25 cellular contexts compared by ENCODE assay signal in the genomic region with DNA sequence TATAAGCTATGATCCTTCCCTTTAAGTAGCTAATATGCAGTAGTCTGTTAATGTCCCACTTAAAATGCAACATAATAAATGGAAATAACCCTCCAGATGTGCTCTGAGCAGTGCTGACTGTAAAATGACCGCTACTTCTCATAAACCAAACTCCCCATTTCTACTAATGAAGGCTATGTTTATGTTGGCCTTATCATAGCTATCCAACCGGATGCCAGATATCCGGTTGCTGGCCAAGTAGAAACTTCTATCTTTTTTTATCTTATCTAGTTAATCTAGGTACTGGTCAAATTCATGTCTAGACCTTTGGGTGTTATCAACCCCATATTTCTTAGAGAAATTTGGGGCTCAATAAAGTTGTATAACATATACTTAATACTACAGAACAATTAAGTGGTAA. TPM values are rescaled to one million over a fixed set of nuclear protein-coding genes. Genes with fewer than 3 reads are reported as not detected.
DNase-seq lines count a peak whose midpoint lies in the region; ATAC-seq, FAIRE-seq and TF ChIP-seq lines count a peak whose summit lies in the region.
"Had no signal": no experiment of that assay in that cellular context is flagged by ENCODE, and none has a peak within 500 bp of the region (broad histone marks: within the 10 kb centered on the region; RNA-seq: fewer than 3 reads in every experiment).

No MANE protein-coding gene starts in this region.

- WGBS in transverse colon (ENCODE audit: low coverage in 1 of 2), 2 donors: 36 to 39% methylated on average over 3 of the region's 3 CpGs

- no peak for TF ChIP-seq EP300 in transverse colon (IDR thresholded peaks at IDR 0.05; ENCODE audit: low read depth)

- H3K4me1 ChIP-seq in left ventricle myocardium inferior (peaks cover 53% of the 10 kb centered on the region), astrocyte (ENCODE audit: insufficient read depth, low read length) (peaks cover 11% of the 10 kb centered on the region), transverse colon (no peaks in the 10 kb centered on the region), GM23338 (ENCODE audit: insufficient read depth) (peaks cover 10% of the 10 kb centered on the region), uterus (no peaks in the 10 kb centered on the region)
- H3K4me1 ChIP-seq: A549 had no signal

- no peak for TF ChIP-seq POLR2A in transverse colon (IDR thresholded peaks at IDR 0.05)
- no peak for TF ChIP-seq POLR2A in uterus (IDR thresholded peaks at IDR 0.05)

- no peak for TF ChIP-seq CTCF in left ventricle myocardium inferior (IDR thresholded peaks at IDR 0.05; ENCODE audit: borderline replicate concordance)
- no peak for TF ChIP-seq CTCF in astrocyte (IDR thresholded peaks at IDR 0.05; ENCODE audit: insufficient read depth, low read depth, low read length)
- no peak for TF ChIP-seq CTCF in transverse colon (IDR thresholded peaks at IDR 0.05)
- TF ChIP-seq CTCF in GM23338 (conservative IDR thresholded peaks at IDR 0.05; ENCODE audit: low read depth in 2 of 2): no peak
- no peak for TF ChIP-seq CTCF in uterus (IDR thresholded peaks at IDR 0.05)

- H3K79me2 ChIP-seq in astrocyte (ENCODE audit: insufficient read depth, low read length): no peaks in the 10 kb centered on the region
- H3K79me2 ChIP-seq in GM23338 (replicated peaks; ENCODE audit: insufficient read depth): no peaks in the 10 kb centered on the region

- H3K9me3 ChIP-seq in left ventricle myocardium inferior (replicated peaks) (no peaks in the 10 kb centered on the region), astrocyte (ENCODE audit: insufficient read depth, low read depth, low read length) (no peaks in the 10 kb centered on the region), transverse colon (no peaks in the 10 kb centered on the region), uterus (no peaks in the 10 kb centered on the region)
- H3K9me3 ChIP-seq: A549, esophagus muscularis mucosa, neutrophil had no signal

- H3K9me3 Mint-ChIP-seq in astrocyte (ENCODE audit: unreplicated experiment) (no peaks in the 10 kb centered on the region), GM23338 (no peaks in the 10 kb centered on the region)
- H3K9me3 Mint-ChIP-seq: activated T-helper 17 cell treated with anti-CD3 and anti-CD28 coated beads, Interleukin-2, amount 50 U/mL, for 72 hours had no signal

- in situ Hi-C loops in transverse colon (cut with MboI; ENCODE audit: low pct_ligation_motif_present in 1 of 4, low pct_unique_long_range_greater_than_20kb in 1 of 4, low sequenced_read_pairs in 3 of 4): no loop called here

- no peak for ATAC-seq in GM23338
- ATAC-seq in HG03571 (IDR thresholded peaks at IDR 0.05; ENCODE audit: unreplicated experiment): no peak
- ATAC-seq: A549; activated CD8-positive, alpha-beta memory T cell treated with anti-CD3 and anti-CD28 coated beads, Interleukin-2, amount 10 ng/mL, durations not matched to agents 7 days and 5 days; activated T-helper 17 cell treated with anti-CD3 and anti-CD28 coated beads, Interleukin-2, amount 50 U/mL, for 72 hours; left colon; Panc1 had no signal

- no peak overlapping the region for H2AFZ ChIP-seq in astrocyte (ENCODE audit: low read depth, low read length)
- no peak overlapping the region for H2AFZ ChIP-seq in GM23338

- no peak overlapping the region for H3K9ac ChIP-seq in astrocyte (ENCODE audit: low read length)

- H3K27me3 Mint-ChIP-seq in astrocyte (ENCODE audit: low read depth, unreplicated experiment) (no peaks in the 10 kb centered on the region), GM23338 (ENCODE audit: insufficient read depth, low read depth, poor library complexity) (no peaks in the 10 kb centered on the region)
- H3K27me3 Mint-ChIP-seq: activated CD8-positive, alpha-beta memory T cell treated with anti-CD3 and anti-CD28 coated beads, Interleukin-2, amount 10 ng/mL, durations not matched to agents 7 days and 5 days; activated naive CD8-positive, alpha-beta T cell treated with anti-CD3 and anti-CD28 coated beads for 36 hours; activated T-helper 17 cell treated with anti-CD3 and anti-CD28 coated beads, Interleukin-2, amount 50 U/mL, for 72 hours had no signal

- H3K4me3 ChIP-seq in left ventricle myocardium inferior: no peak overlapping the region
- H3K4me3 ChIP-seq in astrocyte (ENCODE audit: insufficient read depth, low read depth, low read length): no peak overlapping the region
- H3K4me3 ChIP-seq in transverse colon: no peak overlapping the region
- H3K4me3 ChIP-seq in GM23338: no peak overlapping the region
- no peak overlapping the region for H3K4me3 ChIP-seq in uterus
- H3K4me3 ChIP-seq: A549, esophagus muscularis mucosa had no signal

- DNase-seq in left ventricle myocardium inferior (no peak), cardiac septum (ENCODE audit: low spot score) (no peak), astrocyte (ENCODE audit: low read depth) (peak; percentile 69), iris pigment epithelial cell (ENCODE audit: low read depth) (peak; percentile 76), transverse colon (no peak), GM23338 (ENCODE audit: low spot score) (no peak), uterus (no peak)
- DNase-seq: activated CD4-positive, alpha-beta T cell treated with anti-CD3 and anti-CD28 coated beads for 48 hours; activated CD8-positive, alpha-beta memory T cell treated with anti-CD3 and anti-CD28 coated beads, Interleukin-2, amount 10 ng/mL, durations not matched to agents 7 days and 5 days; activated naive CD8-positive, alpha-beta T cell treated with anti-CD3 and anti-CD28 coated beads for 36 hours; glutamatergic neuron; HCEC 1CT; left colon; NCI-H1930; NCI-H446; stimulated activated CD4-positive, alpha-beta T cell treated with anti-CD3 and anti-CD28 coated beads, Interleukin-12 subunit alpha, Interleukin-12 subunit beta, amount 100 ng/mL, for 4 hours; T-helper 9 cell had no signal

- H3K4me1 Mint-ChIP-seq in astrocyte (ENCODE audit: low read depth, unreplicated experiment) (peaks cover 6% of the 10 kb centered on the region), GM23338 (peaks cover 9% of the 10 kb centered on the region; the same call in 2 of the 3 replicates)
- H3K4me1 Mint-ChIP-seq: activated CD8-positive, alpha-beta memory T cell treated with anti-CD3 and anti-CD28 coated beads, Interleukin-2, amount 10 ng/mL, durations not matched to agents 7 days and 5 days; activated naive CD8-positive, alpha-beta T cell treated with anti-CD3 and anti-CD28 coated beads for 36 hours; activated T-helper 17 cell treated with anti-CD3 and anti-CD28 coated beads, Interleukin-2, amount 50 U/mL, for 72 hours had no signal

- H3K27ac ChIP-seq in left ventricle myocardium inferior (replicated peaks) (peak overlapping the region; percentile 45), astrocyte (ENCODE audit: low read depth, low read length) (no peak overlapping the region), transverse colon (no peak overlapping the region), GM23338 (ENCODE audit: low read depth) (no peak overlapping the region), uterus (no peak overlapping the region)
- H3K27ac ChIP-seq: A549, esophagus muscularis mucosa, neutrophil had no signal

- no peak overlapping the region for H3K27ac Mint-ChIP-seq in astrocyte (ENCODE audit: unreplicated experiment)
- no peak overlapping the region for H3K27ac Mint-ChIP-seq in GM23338
- H3K27ac Mint-ChIP-seq: activated CD8-positive, alpha-beta memory T cell treated with anti-CD3 and anti-CD28 coated beads, Interleukin-2, amount 10 ng/mL, durations not matched to agents 7 days and 5 days; activated naive CD8-positive, alpha-beta T cell treated with anti-CD3 and anti-CD28 coated beads for 36 hours; activated T-helper 17 cell treated with anti-CD3 and anti-CD28 coated beads, Interleukin-2, amount 50 U/mL, for 72 hours had no signal

- H3K4me3 Mint-ChIP-seq in astrocyte (ENCODE audit: unreplicated experiment) (no peak overlapping the region), GM23338 (no peak overlapping the region)
- H3K4me3 Mint-ChIP-seq: activated CD8-positive, alpha-beta memory T cell treated with anti-CD3 and anti-CD28 coated beads, Interleukin-2, amount 10 ng/mL, durations not matched to agents 7 days and 5 days; activated naive CD8-positive, alpha-beta T cell treated with anti-CD3 and anti-CD28 coated beads for 36 hours; activated T-helper 17 cell treated with anti-CD3 and anti-CD28 coated beads, Interleukin-2, amount 50 U/mL, for 72 hours had no signal

- H3K27me3 ChIP-seq in left ventricle myocardium inferior (ENCODE audit: low read depth) (no peaks in the 10 kb centered on the region), astrocyte (ENCODE audit: insufficient read depth, low read length) (no peaks in the 10 kb centered on the region), transverse colon (no peaks in the 10 kb centered on the region), GM23338 (ENCODE audit: insufficient read depth) (no peaks in the 10 kb centered on the region), uterus (no peaks in the 10 kb centered on the region)
- H3K27me3 ChIP-seq: esophagus muscularis mucosa, neutrophil had no signal

- no peak for FAIRE-seq in astrocyte (lab: Jason Lieb, UNC)
- FAIRE-seq: A549, bronchial epithelial cell had no signal

- intact Hi-C loops in left ventricle myocardium inferior (cut with micrococcal nuclease) (no loop called here), cardiac septum (cut with DNase I) (no loop called here), transverse colon (cut with DNase I; ENCODE audit: low total_unique reads) (no loop called here), uterus (cut with DNase I; ENCODE audit: low total_unique reads) (no loop called here)

- H3K36me3 ChIP-seq in left ventricle myocardium inferior (no peaks in the 10 kb centered on the region), astrocyte (ENCODE audit: insufficient read depth, low read length) (no peaks in the 10 kb centered on the region), transverse colon (no peaks in the 10 kb centered on the region), GM23338 (ENCODE audit: insufficient read depth) (no peaks in the 10 kb centered on the region), uterus (no peaks in the 10 kb centered on the region)
- H3K36me3 ChIP-seq: esophagus muscularis mucosa, neutrophil had no signal

- no peaks in the 10 kb centered on the region for H3F3A ChIP-seq in GM23338 (replicated peaks; ENCODE audit: low read depth)

- no peaks in the 10 kb centered on the region for H3K36me3 Mint-ChIP-seq in astrocyte (ENCODE audit: low read depth, unreplicated experiment)
- no peaks in the 10 kb centered on the region for H3K36me3 Mint-ChIP-seq in GM23338 (ENCODE audit: low read depth)
- H3K36me3 Mint-ChIP-seq: activated CD8-positive, alpha-beta memory T cell treated with anti-CD3 and anti-CD28 coated beads, Interleukin-2, amount 10 ng/mL, durations not matched to agents 7 days and 5 days had no signal

- H3K4me2 ChIP-seq in astrocyte (ENCODE audit: low read length) (peak overlapping the region; percentile 5), GM23338 (no peak overlapping the region)
- H3K4me2 ChIP-seq: A549 had no signal

- H4K20me1 ChIP-seq in astrocyte (ENCODE audit: insufficient read depth, low read length) (no peaks in the 10 kb centered on the region), GM23338 (replicated peaks; ENCODE audit: insufficient read depth) (no peaks in the 10 kb centered on the region)

- no peaks in the 10 kb centered on the region for H3K9me2 ChIP-seq in GM23338 (ENCODE audit: insufficient read depth)

RNA-seq across cellular contexts. Expression of gene CHRM2, which starts 56.6 kb away (rescaled TPM):
- total RNA-seq in left ventricle myocardium inferior: 76.2 TPM
- 83.7 TPM for total RNA-seq in cardiac septum
- not detected in 2 replicates for total RNA-seq in astrocyte
- total RNA-seq in transverse colon: 10 to 100 TPM in 2 of 4 donors, 1 to 10 TPM in 2; 6.6 to 29.5 (median 10.7) TPM
- 0.35 TPM in 2 replicates for total RNA-seq in GM23338 (2014; rRNA removed; shearing (Covaris generic))
- polyA plus RNA-seq in GM23338 (2016; fragmentation: Nextera tagmentation; extraction: Ambion mirVana): 0.09 and 0.21 TPM in 2 replicates
- total RNA-seq in uterus: 1 to 10 TPM in 1 of 4 donors, under 1 TPM in 1, not detected in 2; 0.49 to 5.6 TPM
- total RNA-seq: activated CD8-positive, alpha-beta memory T cell treated with anti-CD3 and anti-CD28 coated beads, Interleukin-2, amount 10 ng/mL, durations not matched to agents 7 days and 5 days; activated naive CD8-positive, alpha-beta T cell treated with anti-CD3 and anti-CD28 coated beads for 36 hours; activated T-helper 17 cell treated with anti-CD3 and anti-CD28 coated beads, Interleukin-2, amount 50 U/mL, for 72 hours; HT-29 had no signal
- polyA plus RNA-seq: A549 had no signal

Comparison
In these comparisons a context has a peak if more than half of its experiments do, and no peak if none do; other contexts are left out.
1. DNase-seq: peak in astrocyte (single experiment) and iris pigment epithelial cell (single experiment); none in left ventricle myocardium inferior (single experiment), cardiac septum (single experiment), transverse colon (single experiment), GM23338 (single experiment) and uterus (0 of 2).